In the genomic region with DNA sequence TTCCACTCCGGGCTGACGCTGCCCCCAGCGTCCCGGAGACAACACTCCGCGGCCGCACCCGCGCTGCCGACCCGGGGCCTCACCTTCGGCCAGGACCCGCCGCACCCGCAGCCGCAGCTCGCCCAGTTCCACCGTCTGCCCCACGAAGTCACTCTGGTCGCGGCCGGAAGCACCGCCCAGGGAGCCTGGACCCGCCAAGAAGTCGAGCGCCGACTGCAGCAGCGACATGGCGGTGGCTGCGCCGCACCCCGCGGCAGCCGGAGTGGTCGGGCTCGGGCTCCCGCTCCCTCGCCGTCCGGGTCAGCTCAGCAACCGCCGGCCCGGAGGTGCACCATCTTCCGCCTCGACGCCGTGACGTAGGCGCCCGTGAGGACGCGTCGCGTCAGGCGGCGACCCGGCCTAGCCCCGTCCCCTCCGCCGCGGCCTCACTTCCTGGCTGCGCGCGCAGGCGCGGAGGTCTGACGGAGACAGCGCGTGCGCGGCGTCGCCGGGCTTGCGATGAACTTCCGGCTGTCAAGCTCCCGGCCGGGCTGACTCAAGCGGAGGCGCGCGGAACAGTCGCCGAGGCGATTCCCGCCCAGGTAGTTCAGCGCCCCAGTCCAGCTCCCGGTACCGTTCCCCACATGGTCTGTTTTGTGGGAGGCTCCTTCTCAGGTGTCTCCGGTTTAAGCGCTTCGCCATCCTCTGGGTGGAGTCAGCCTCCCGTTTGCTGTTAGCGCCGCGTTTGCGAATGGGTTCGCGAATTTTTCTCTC, we compare ENCODE assay signal across 1 cellular context.
TF ChIP-seq lines count a peak whose summit lies in the region.

TSS of gene GAK (minus strand) at position 357 of the 753 bp plus-strand sequence. CDS start at position 228, 129 bp downstream.
A gene with protein sequence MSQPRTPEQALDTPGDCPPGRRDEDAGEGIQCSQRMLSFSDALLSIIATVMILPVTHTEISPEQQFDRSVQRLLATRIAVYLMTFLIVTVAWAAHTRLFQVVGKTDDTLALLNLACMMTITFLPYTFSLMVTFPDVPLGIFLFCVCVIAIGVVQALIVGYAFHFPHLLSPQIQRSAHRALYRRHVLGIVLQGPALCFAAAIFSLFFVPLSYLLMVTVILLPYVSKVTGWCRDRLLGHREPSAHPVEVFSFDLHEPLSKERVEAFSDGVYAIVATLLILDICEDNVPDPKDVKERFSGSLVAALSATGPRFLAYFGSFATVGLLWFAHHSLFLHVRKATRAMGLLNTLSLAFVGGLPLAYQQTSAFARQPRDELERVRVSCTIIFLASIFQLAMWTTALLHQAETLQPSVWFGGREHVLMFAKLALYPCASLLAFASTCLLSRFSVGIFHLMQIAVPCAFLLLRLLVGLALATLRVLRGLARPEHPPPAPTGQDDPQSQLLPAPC (plus strand): TSS at position 501 of the 753 bp plus-strand sequence. CDS start 15,280 bp downstream, outside the sequence.

TF ChIP-seq in HepG2, 621 proteins besides CTCF, POLR2A, EP300 and RAD21 (continued from another document and continues in another):
- TF ChIP-seq ATF2 (CRISPR knock-in tag; IDR thresholded peaks at IDR 0.05) (peak; percentile 68), ZNF12 (CRISPR knock-in tag; IDR thresholded peaks at IDR 0.05) (no peak), ZNF275 (CRISPR knock-in tag; IDR thresholded peaks at IDR 0.05; ENCODE audit: borderline replicate concordance) (peak; percentile 68; the same call in 1 of the 2 replicates), ZNF431 (CRISPR knock-in tag; IDR thresholded peaks at IDR 0.05; ENCODE audit: borderline replicate concordance, low read depth) (no peak), CCDC6 (CRISPR knock-in tag; IDR thresholded peaks at IDR 0.05) (no peak; the same call in 1 of the 2 replicates), HMGA1 (CRISPR knock-in tag; conservative IDR thresholded peaks at IDR 0.05) (no peak), ZNF558 (CRISPR knock-in tag; IDR thresholded peaks at IDR 0.05; ENCODE audit: borderline replicate concordance) (no peak), DNMT1 (CRISPR knock-in tag; IDR thresholded peaks at IDR 0.05) (no peak), CC2D1A (CRISPR knock-in tag; IDR thresholded peaks at IDR 0.05) (0 out of 2 replicates have a peak, but pooled peaks have one; percentile 24), GATAD1 (CRISPR knock-in tag; IDR thresholded peaks at IDR 0.05) (peak; percentile 94), FOXK2 (IDR thresholded peaks at IDR 0.05) (no peak), KDM3A (CRISPR knock-in tag; IDR thresholded peaks at IDR 0.05; ENCODE audit: low read depth) (peak; percentile 62; the same call in 1 of the 2 replicates), ZNF619 (CRISPR knock-in tag; IDR thresholded peaks at IDR 0.05) (no peak; the same call in 1 of the 2 replicates), ATF1 (CRISPR knock-in tag; IDR thresholded peaks at IDR 0.05) (0 out of 2 replicates have a peak, but pooled peaks have one; percentile 61), ZNF574 (CRISPR knock-in tag; IDR thresholded peaks at IDR 0.05) (peak; percentile 85), ATF7-NPFF (CRISPR knock-in tag; IDR thresholded peaks at IDR 0.05; ENCODE audit: low read depth) (peak; percentile 78), U2AF2 (IDR thresholded peaks at IDR 0.05; ENCODE audit: low read depth, low read length) (no peak), EZH2 (conservative IDR thresholded peaks at IDR 0.05; ENCODE audit: low read depth, low read length) (no peak), HOXA9 (CRISPR knock-in tag; IDR thresholded peaks at IDR 0.05; ENCODE audit: borderline replicate concordance) (0 out of 2 replicates have a peak, but pooled peaks have one; percentile 64), MED13 (CRISPR knock-in tag; IDR thresholded peaks at IDR 0.05) (no peak; the same call in 1 of the 2 replicates)
- TF ChIP-seq, protein P1, sequence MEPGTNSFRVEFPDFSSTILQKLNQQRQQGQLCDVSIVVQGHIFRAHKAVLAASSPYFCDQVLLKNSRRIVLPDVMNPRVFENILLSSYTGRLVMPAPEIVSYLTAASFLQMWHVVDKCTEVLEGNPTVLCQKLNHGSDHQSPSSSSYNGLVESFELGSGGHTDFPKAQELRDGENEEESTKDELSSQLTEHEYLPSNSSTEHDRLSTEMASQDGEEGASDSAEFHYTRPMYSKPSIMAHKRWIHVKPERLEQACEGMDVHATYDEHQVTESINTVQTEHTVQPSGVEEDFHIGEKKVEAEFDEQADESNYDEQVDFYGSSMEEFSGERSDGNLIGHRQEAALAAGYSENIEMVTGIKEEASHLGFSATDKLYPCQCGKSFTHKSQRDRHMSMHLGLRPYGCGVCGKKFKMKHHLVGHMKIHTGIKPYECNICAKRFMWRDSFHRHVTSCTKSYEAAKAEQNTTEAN (CRISPR knock-in tag; conservative IDR thresholded peaks at IDR 0.05) = peak; percentile 62; the same call in 1 of the 2 replicates
- TF ChIP-seq, protein P2, sequence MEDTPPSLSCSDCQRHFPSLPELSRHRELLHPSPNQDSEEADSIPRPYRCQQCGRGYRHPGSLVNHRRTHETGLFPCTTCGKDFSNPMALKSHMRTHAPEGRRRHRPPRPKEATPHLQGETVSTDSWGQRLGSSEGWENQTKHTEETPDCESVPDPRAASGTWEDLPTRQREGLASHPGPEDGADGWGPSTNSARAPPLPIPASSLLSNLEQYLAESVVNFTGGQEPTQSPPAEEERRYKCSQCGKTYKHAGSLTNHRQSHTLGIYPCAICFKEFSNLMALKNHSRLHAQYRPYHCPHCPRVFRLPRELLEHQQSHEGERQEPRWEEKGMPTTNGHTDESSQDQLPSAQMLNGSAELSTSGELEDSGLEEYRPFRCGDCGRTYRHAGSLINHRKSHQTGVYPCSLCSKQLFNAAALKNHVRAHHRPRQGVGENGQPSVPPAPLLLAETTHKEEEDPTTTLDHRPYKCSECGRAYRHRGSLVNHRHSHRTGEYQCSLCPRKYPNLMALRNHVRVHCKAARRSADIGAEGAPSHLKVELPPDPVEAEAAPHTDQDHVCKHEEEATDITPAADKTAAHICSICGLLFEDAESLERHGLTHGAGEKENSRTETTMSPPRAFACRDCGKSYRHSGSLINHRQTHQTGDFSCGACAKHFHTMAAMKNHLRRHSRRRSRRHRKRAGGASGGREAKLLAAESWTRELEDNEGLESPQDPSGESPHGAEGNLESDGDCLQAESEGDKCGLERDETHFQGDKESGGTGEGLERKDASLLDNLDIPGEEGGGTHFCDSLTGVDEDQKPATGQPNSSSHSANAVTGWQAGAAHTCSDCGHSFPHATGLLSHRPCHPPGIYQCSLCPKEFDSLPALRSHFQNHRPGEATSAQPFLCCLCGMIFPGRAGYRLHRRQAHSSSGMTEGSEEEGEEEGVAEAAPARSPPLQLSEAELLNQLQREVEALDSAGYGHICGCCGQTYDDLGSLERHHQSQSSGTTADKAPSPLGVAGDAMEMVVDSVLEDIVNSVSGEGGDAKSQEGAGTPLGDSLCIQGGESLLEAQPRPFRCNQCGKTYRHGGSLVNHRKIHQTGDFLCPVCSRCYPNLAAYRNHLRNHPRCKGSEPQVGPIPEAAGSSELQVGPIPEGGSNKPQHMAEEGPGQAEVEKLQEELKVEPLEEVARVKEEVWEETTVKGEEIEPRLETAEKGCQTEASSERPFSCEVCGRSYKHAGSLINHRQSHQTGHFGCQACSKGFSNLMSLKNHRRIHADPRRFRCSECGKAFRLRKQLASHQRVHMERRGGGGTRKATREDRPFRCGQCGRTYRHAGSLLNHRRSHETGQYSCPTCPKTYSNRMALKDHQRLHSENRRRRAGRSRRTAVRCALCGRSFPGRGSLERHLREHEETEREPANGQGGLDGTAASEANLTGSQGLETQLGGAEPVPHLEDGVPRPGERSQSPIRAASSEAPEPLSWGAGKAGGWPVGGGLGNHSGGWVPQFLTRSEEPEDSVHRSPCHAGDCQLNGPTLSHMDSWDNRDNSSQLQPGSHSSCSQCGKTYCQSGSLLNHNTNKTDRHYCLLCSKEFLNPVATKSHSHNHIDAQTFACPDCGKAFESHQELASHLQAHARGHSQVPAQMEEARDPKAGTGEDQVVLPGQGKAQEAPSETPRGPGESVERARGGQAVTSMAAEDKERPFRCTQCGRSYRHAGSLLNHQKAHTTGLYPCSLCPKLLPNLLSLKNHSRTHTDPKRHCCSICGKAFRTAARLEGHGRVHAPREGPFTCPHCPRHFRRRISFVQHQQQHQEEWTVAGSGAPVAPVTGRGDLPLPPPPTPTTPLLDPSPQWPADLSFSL (CRISPR knock-in tag; IDR thresholded peaks at IDR 0.05) = no peak
- TF ChIP-seq, protein P3, sequence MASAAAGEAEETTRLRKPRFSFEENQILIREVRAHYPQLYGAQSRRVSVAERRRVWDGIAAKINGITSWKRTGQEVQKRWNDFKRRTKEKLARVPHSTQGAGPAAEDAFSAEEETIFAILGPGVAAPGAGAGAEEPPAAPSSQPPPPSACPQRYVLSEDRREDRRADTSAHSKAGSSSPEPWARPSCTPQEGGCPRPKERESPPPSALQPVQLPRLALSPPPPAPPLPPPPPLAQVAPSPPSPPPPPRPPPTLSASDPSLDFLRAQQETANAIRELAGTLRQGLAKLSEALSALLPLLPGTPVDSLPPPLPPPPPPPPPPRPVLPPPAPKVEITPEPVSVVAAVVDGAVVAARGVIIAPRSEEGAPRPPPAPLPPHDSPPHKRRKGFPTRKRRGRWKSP (CRISPR knock-in tag; IDR thresholded peaks at IDR 0.05) = peak; percentile 85
- TF ChIP-seq, protein P4, sequence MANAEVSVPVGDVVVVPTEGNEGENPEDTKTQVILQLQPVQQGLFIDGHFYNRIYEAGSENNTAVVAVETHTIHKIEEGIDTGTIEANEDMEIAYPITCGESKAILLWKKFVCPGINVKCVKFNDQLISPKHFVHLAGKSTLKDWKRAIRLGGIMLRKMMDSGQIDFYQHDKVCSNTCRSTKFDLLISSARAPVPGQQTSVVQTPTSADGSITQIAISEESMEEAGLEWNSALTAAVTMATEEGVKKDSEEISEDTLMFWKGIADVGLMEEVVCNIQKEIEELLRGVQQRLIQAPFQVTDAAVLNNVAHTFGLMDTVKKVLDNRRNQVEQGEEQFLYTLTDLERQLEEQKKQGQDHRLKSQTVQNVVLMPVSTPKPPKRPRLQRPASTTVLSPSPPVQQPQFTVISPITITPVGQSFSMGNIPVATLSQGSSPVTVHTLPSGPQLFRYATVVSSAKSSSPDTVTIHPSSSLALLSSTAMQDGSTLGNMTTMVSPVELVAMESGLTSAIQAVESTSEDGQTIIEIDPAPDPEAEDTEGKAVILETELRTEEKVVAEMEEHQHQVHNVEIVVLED (CRISPR knock-in tag; IDR thresholded peaks at IDR 0.05; ENCODE audit: borderline replicate concordance) = peak; percentile 99
- TF ChIP-seq, protein P5, sequence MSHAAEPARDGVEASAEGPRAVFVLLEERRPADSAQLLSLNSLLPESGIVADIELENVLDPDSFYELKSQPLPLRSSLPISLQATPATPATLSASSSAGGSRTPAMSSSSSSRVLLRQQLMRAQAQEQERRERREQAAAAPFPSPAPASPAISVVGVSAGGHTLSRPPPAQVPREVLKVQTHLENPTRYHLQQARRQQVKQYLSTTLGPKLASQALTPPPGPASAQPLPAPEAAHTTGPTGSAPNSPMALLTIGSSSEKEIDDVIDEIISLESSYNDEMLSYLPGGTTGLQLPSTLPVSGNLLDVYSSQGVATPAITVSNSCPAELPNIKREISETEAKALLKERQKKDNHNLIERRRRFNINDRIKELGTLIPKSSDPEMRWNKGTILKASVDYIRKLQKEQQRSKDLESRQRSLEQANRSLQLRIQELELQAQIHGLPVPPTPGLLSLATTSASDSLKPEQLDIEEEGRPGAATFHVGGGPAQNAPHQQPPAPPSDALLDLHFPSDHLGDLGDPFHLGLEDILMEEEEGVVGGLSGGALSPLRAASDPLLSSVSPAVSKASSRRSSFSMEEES (CRISPR knock-in tag; IDR thresholded peaks at IDR 0.05) = no peak; the same call in 1 of the 2 replicates
- TF ChIP-seq, protein P6, sequence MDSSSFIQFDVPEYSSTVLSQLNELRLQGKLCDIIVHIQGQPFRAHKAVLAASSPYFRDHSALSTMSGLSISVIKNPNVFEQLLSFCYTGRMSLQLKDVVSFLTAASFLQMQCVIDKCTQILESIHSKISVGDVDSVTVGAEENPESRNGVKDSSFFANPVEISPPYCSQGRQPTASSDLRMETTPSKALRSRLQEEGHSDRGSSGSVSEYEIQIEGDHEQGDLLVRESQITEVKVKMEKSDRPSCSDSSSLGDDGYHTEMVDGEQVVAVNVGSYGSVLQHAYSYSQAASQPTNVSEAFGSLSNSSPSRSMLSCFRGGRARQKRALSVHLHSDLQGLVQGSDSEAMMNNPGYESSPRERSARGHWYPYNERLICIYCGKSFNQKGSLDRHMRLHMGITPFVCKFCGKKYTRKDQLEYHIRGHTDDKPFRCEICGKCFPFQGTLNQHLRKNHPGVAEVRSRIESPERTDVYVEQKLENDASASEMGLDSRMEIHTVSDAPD (CRISPR knock-in tag; IDR thresholded peaks at IDR 0.05) = peak; percentile 81; the same call in 1 of the 2 replicates
